1 cellular context compared by ENCODE assay signal in genomic region chr16:648786-649589, GRCh38.
TF ChIP-seq lines count a peak whose summit lies in the region.

WDR90 (plus strand) TSS chr16:649365; CDS start chr16:649417, 52 bp downstream.

TF ChIP-seq in A549, 52 proteins besides CTCF, POLR2A, EP300 and RAD21 (continued from another document):
- TF ChIP-seq HOXB13 (CRISPR knock-in tag; IDR thresholded peaks at IDR 0.05; ENCODE audit: low read depth) (peak; percentile 97), E2F6 (IDR thresholded peaks at IDR 0.05; ENCODE audit: borderline replicate concordance, low read depth) (peak; percentile 95), ZSCAN20 (CRISPR knock-in tag; IDR thresholded peaks at IDR 0.05) (0 out of 2 replicates have a peak, but pooled peaks have one; percentile 45), SMC3 (IDR thresholded peaks at IDR 0.05) (no peak), HOXA7 (CRISPR knock-in tag; IDR thresholded peaks at IDR 0.05) (no peak), ZC3H11A (IDR thresholded peaks at IDR 0.05) (no peak), PHF8 (IDR thresholded peaks at IDR 0.05; ENCODE audit: borderline replicate concordance, low read depth) (peak; percentile 59), KDM1A (IDR thresholded peaks at IDR 0.05; ENCODE audit: low read depth) (peak; percentile 15; the same call in 1 of the 2 replicates), ZFP36 (IDR thresholded peaks at IDR 0.05; ENCODE audit: borderline replicate concordance, partially characterized antibody) (no peak), RFX5 (IDR thresholded peaks at IDR 0.05) (peak; percentile 94), TFCP2L1 (CRISPR knock-in tag; IDR thresholded peaks at IDR 0.05) (peak; percentile 58; the same call in 1 of the 2 replicates), MAX (IDR thresholded peaks at IDR 0.05) (peak; percentile 97), RNF2 (IDR thresholded peaks at IDR 0.05; ENCODE audit: borderline replicate concordance, low read depth) (peak; percentile 92), NFE2L2 (conservative IDR thresholded peaks at IDR 0.05; ENCODE audit: low read length) (no peak), HEYL (CRISPR knock-in tag; IDR thresholded peaks at IDR 0.05) (peak; percentile 82), EHF (CRISPR knock-in tag; IDR thresholded peaks at IDR 0.05) (peak; percentile 95), TP53 (CRISPR knock-in tag; IDR thresholded peaks at IDR 0.05) (peak; percentile 96), HDAC2 (IDR thresholded peaks at IDR 0.05) (0 out of 2 replicates have a peak, but pooled peaks have one; percentile 46)
- TF ChIP-seq, protein P1, sequence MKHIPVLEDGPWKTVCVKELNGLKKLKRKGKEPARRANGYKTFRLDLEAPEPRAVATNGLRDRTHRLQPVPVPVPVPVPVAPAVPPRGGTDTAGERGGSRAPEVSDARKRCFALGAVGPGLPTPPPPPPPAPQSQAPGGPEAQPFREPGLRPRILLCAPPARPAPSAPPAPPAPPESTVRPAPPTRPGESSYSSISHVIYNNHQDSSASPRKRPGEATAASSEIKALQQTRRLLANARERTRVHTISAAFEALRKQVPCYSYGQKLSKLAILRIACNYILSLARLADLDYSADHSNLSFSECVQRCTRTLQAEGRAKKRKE (CRISPR knock-in tag; IDR thresholded peaks at IDR 0.05; ENCODE audit: low read depth): peak; percentile 94
